ENCODE assay signal across 8 cellular contexts in the genomic region with DNA sequence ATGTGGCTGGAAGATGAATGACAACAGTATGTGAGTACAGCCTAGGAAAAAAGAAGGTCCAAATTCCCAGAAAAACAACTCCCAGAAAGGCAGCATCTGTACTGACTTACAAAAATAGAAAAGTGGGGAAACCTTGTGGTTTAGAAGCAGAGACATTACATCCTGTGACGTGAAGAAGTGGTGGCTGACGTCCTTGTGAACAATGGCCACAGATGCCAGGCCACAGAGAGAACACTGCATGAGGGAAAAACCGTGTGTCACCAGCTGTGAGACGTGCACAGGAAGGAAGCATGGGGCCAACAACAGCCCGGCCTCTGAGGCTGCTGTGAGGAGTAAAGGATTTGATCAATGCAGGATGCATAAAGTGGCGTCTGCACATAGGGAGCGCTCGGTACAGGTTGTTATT.
A peak's percentile ranks its signal among the peaks of the same experiment; 100 is the strongest.
DNase-seq lines count a peak whose midpoint lies in the region; ATAC-seq and TF ChIP-seq lines count a peak whose summit lies in the region.

No MANE protein-coding gene starts in this region.

- peak; percentile 19 for DNase-seq in MCF 10A (ENCODE audit: unreplicated experiment)
- no peak for DNase-seq in mammary epithelial cell
- peak; percentile 15 for DNase-seq in T follicular helper cell (ENCODE audit: low read depth)
- DNase-seq in dermis microvascular lymphatic vessel endothelial cell (ENCODE audit: low read depth in 2 of 2), result peak; percentile 30 to 50
- DNase-seq in stimulated activated CD8-positive, alpha-beta memory T cell treated with anti-CD3 and anti-CD28 coated beads, Interleukin-12 subunit alpha, Interleukin-12 subunit beta, amount 100 ng/mL, for 4 hours (ENCODE audit: low read depth), result peak; percentile 40
- DNase-seq in NCI-H510A (lab: John Stamatoyannopoulos, UW), result no peak

- WGBS in mammary epithelial cell (ENCODE audit: low coverage, missing lambda C conversion rate), result 92% methylated on average over 8 of the region's 8 CpGs

- dilution Hi-C loops in mammary epithelial cell (cut with HindIII; ENCODE audit: low sequenced_read_pairs), result no loop called here

- no peak overlapping the region for H3K27ac ChIP-seq in mammary epithelial cell (ENCODE audit: insufficient read depth, low read depth, low read length)

- H3K9me3 Mint-ChIP-seq in MCF 10A (ENCODE audit: unreplicated experiment), result no peaks in the 10 kb centered on the region

- peaks cover 8% of the 10 kb centered on the region for H3K36me3 Mint-ChIP-seq in MCF 10A (ENCODE audit: insufficient read depth, unreplicated experiment)

- no peak overlapping the region for H3K4me3 Mint-ChIP-seq in MCF 10A (ENCODE audit: unreplicated experiment)

- H3K9ac ChIP-seq in mammary epithelial cell (ENCODE audit: insufficient read depth, low read length), result no peak overlapping the region

- no peak overlapping the region for H3K4me3 ChIP-seq in mammary epithelial cell (replicated peaks in 1 of 3; ENCODE audit: insufficient read depth in 1 of 3, low read depth in 2 of 3, low read length in 3 of 3)

- POLR2A ChIA-PET in MCF 10A (lab: Yijun Ruan, JAX), result no interaction called here

- H3K4me2 ChIP-seq in mammary epithelial cell (ENCODE audit: insufficient read depth, low read depth, low read length), result no peak overlapping the region

- no peaks in the 10 kb centered on the region for H3K36me3 ChIP-seq in mammary epithelial cell (ENCODE audit: insufficient read depth, low read length)

- in situ Hi-C loops in mammary epithelial cell (cut with MboI; ENCODE audit: low sequenced_read_pairs in 2 of 2), result no loop called here

- no peaks in the 10 kb centered on the region for H3K9me3 ChIP-seq in mammary epithelial cell (replicated peaks; ENCODE audit: insufficient read depth, low read length)

- intact Hi-C loops in MCF 10A (cut with micrococcal nuclease), result no loop called here
- intact Hi-C loops in mammary epithelial cell (cut with micrococcal nuclease), result loop anchor here (10.0 kb wide), 1 partner anchor 167 kb away; no protein-coding TSS in a partner anchor

- no peak for TF ChIP-seq CTCF in MCF 10A (IDR thresholded peaks at IDR 0.05; ENCODE audit: unreplicated experiment)
- no peak for TF ChIP-seq CTCF in mammary epithelial cell (conservative IDR thresholded peaks at IDR 0.05 in 1 of 2, IDR thresholded peaks at IDR 0.05 in 1 of 2; ENCODE audit: extremely low read depth in 1 of 2, insufficient read depth in 1 of 2, low read depth in 1 of 2, low read length in 2 of 2)

- H3K27me3 ChIP-seq in mammary epithelial cell (ENCODE audit: insufficient read depth, low read length), result no peaks in the 10 kb centered on the region

- no peaks in the 10 kb centered on the region for H3K27me3 Mint-ChIP-seq in MCF 10A (ENCODE audit: insufficient read depth, unreplicated experiment)

- H3K4me1 Mint-ChIP-seq in MCF 10A (ENCODE audit: insufficient read depth, unreplicated experiment), result peaks cover 22% of the 10 kb centered on the region

- no peak overlapping the region for H2AFZ ChIP-seq in mammary epithelial cell (ENCODE audit: low read depth, low read length)

- BruUV-seq in MCF 10A (replicated peaks; lab: Mats Ljungman, UMichigan) (no TSS peak), mammary epithelial cell (replicated peaks; lab: Mats Ljungman, UMichigan) (no TSS peak)

- CTCF ChIA-PET in MCF 10A (lab: Yijun Ruan, JAX), result no interaction called here
- CTCF ChIA-PET in mammary epithelial cell (lab: Charles Lee; ENCODE audit: low non-redundant PET), result no interaction called here

- peaks cover 20% of the 10 kb centered on the region for H3K4me1 ChIP-seq in mammary epithelial cell (ENCODE audit: insufficient read depth, low read length)

- ATAC-seq in GM21447 (IDR thresholded peaks at IDR 0.05; ENCODE audit: unreplicated experiment) (no peak), HG02970 (IDR thresholded peaks at IDR 0.05; ENCODE audit: low FRiP score, unreplicated experiment) (no peak)

- H3K27ac Mint-ChIP-seq in MCF 10A (ENCODE audit: low read depth, unreplicated experiment), result no peak overlapping the region

- no peaks in the 10 kb centered on the region for H3K79me2 ChIP-seq in mammary epithelial cell (ENCODE audit: insufficient read depth, low read length)

- H4K20me1 ChIP-seq in mammary epithelial cell (ENCODE audit: insufficient read depth, low read length), result no peaks in the 10 kb centered on the region

Comparison
In these comparisons a context has a peak if more than half of its experiments do, and no peak if none do; other contexts are left out.
1. DNase-seq: peak in MCF 10A (single experiment), T follicular helper cell (single experiment), dermis microvascular lymphatic vessel endothelial cell (2 of 2) and stimulated activated CD8-positive, alpha-beta memory T cell treated with anti-CD3 and anti-CD28 coated beads, Interleukin-12 subunit alpha, Interleukin-12 subunit beta, amount 100 ng/mL, for 4 hours (single experiment); none in mammary epithelial cell (single experiment) and NCI-H510A (single experiment).